1 cellular context compared by ENCODE assay signal in genomic region chr5:61599370-61600140, GRCh38.
TF ChIP-seq lines count a peak whose summit lies in the region.

No MANE protein-coding gene starts in this region.

TF ChIP-seq in WTC11, 78 proteins besides CTCF, POLR2A, EP300 and RAD21 (continued from another document):
- TF ChIP-seq, protein P1, sequence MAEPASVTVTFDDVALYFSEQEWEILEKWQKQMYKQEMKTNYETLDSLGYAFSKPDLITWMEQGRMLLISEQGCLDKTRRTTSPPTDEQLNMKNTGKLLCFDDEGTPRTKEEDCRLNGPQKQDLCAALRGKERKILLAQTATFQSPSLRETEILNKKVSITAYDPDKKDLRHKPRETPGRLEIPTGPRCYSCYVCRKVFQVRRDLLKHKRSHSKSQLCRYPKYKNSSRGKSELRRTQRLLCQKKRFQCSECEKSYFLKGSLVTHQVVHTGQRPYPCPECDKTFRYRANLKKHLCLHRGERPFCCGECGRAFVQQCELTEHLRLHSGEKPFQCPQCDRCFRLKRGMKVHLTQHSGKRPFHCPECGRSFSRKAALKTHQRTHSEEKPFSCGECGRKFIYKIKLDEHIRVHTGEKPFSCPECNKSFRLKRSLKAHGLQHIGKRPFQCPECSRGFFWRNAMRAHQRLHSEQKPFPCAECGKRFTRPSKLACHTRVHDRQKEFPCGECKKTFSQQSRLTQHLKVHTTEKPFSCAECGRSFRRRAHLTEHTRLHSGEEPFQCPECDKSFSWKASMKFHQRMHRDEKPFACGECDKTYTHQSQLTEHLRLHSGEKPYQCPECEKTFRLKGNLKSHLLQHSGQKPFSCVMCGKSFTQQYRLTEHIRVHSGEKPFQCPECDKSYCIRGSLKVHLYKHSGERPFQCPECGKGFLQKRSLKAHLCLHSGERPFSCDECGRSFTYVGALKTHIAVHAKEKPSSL (CRISPR knock-in tag; conservative IDR thresholded peaks at IDR 0.05): no peak
- TF ChIP-seq ZNF671 (CRISPR knock-in tag; IDR thresholded peaks at IDR 0.05): no peak
- TF ChIP-seq, protein P2, sequence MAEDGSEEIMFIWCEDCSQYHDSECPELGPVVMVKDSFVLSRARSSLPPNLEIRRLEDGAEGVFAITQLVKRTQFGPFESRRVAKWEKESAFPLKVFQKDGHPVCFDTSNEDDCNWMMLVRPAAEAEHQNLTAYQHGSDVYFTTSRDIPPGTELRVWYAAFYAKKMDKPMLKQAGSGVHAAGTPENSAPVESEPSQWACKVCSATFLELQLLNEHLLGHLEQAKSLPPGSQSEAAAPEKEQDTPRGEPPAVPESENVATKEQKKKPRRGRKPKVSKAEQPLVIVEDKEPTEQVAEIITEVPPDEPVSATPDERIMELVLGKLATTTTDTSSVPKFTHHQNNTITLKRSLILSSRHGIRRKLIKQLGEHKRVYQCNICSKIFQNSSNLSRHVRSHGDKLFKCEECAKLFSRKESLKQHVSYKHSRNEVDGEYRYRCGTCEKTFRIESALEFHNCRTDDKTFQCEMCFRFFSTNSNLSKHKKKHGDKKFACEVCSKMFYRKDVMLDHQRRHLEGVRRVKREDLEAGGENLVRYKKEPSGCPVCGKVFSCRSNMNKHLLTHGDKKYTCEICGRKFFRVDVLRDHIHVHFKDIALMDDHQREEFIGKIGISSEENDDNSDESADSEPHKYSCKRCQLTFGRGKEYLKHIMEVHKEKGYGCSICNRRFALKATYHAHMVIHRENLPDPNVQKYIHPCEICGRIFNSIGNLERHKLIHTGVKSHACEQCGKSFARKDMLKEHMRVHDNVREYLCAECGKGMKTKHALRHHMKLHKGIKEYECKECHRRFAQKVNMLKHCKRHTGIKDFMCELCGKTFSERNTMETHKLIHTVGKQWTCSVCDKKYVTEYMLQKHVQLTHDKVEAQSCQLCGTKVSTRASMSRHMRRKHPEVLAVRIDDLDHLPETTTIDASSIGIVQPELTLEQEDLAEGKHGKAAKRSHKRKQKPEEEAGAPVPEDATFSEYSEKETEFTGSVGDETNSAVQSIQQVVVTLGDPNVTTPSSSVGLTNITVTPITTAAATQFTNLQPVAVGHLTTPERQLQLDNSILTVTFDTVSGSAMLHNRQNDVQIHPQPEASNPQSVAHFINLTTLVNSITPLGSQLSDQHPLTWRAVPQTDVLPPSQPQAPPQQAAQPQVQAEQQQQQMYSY (CRISPR knock-in tag; IDR thresholded peaks at IDR 0.05): no peak
- TF ChIP-seq ELF4 (CRISPR knock-in tag; IDR thresholded peaks at IDR 0.05; ENCODE audit: low read depth): no peak
- no peak for TF ChIP-seq CBFB (CRISPR knock-in tag; IDR thresholded peaks at IDR 0.05; ENCODE audit: low read depth)
